ENCODE assay signal across 8 cellular contexts in the genomic region with DNA sequence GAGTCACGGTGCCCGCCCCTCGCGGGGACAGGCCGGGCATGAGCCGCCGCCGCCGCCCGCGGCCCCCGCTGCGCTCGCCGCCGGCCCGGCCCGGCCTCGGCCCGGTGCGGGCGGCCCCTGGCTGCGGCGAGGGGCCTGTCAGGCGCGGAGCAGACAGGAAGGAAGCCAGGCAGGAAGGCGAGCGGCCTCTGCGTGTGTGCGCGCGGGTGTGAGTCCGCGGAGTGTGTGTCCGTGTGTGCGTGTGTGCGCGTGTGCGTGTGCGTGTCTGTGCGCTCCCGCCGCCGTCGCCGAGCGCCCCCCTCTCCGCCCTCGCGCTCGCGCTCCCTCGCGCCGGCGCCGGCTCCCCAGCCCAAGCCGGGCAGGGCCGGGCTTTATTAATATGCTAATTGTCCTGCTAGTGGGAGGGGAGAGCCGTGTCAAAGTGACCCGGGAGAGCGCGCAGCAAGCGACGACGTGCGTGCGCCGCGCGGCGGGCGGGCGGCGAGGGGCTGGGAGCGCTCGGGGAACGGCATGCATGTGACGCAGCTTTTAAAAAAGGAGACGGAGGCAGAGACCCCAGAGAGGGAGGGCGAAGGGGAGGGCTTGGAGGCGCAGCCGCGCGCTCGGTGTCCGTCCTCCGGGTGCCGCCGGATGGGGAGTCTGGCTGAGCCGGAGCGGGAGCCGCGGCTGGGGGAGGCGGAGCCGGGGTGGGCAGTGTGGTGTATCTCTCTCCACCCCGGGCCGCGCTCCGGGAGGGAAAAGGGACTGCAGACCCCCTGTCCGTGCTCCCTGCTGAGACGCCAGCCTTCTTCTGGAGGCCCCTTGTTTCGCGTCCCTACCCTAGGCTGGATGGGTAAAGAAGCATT. TPM values are rescaled to one million over a fixed set of nuclear protein-coding genes. Genes with fewer than 3 reads are reported as not detected.
DNase-seq lines count a peak whose midpoint lies in the region; ATAC-seq and TF ChIP-seq lines count a peak whose summit lies in the region.

A gene with protein sequence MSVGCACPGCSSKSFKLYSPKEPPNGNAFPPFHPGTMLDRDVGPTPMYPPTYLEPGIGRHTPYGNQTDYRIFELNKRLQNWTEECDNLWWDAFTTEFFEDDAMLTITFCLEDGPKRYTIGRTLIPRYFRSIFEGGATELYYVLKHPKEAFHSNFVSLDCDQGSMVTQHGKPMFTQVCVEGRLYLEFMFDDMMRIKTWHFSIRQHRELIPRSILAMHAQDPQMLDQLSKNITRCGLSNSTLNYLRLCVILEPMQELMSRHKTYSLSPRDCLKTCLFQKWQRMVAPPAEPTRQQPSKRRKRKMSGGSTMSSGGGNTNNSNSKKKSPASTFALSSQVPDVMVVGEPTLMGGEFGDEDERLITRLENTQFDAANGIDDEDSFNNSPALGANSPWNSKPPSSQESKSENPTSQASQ (minus strand): TSS at position 227 of the 845 bp plus-strand sequence. CDS start 258 bp downstream, outside the sequence.

- H3K27me3 ChIP-seq in HUES64 (ENCODE audit: insufficient read depth, low read length): no peaks in the 10 kb centered on the region
- no peaks in the 10 kb centered on the region for H3K27me3 ChIP-seq in naive thymus-derived CD4-positive, alpha-beta T cell (ENCODE audit: control insufficient read depth in 2 of 2, insufficient read depth in 2 of 2, low read length in 2 of 2)
- H3K27me3 ChIP-seq in stomach: no peaks in the 10 kb centered on the region

- peak within 1 kb of the TSS; percentile 80 for H3K9ac ChIP-seq in HUES64 (ENCODE audit: low read depth, low read length)

- DNase-seq in Caki2 (ENCODE audit: low read depth) (peak; percentile 92), RWPE1 (ENCODE audit: low spot score) (peak; percentile 81), fibroblast of mammary gland (ENCODE audit: low read depth) (peak; percentile 56), stomach (peak; percentile 79)
- DNase-seq in activated effector memory CD4-positive, alpha-beta T cell treated with Interleukin-2 at 50 U/mL for 16 hours: peak; percentile 63
- DNase-seq in naive thymus-derived CD4-positive, alpha-beta T cell: peak; percentile 51 to 74 (median 67)

- ATAC-seq in GM21367 (IDR thresholded peaks at IDR 0.05; ENCODE audit: unreplicated experiment): peak; percentile 44
- ATAC-seq in naive thymus-derived CD4-positive, alpha-beta T cell: peak; percentile 70

- WGBS in HUES64: 1% methylated on average over 104 of the region's 104 CpGs
- 0 to 1% (median 1%) methylated on average over 50 to 104 of the region's 104 CpGs for WGBS in stomach, 5 donors

- CTCF ChIA-PET in RWPE1 (lab: Yijun Ruan, JAX): no interaction called here
- CTCF ChIA-PET in naive thymus-derived CD4-positive, alpha-beta T cell (lab: Charles Lee): interaction anchor here (2.8 kb wide), 1 partner anchor 12 kb away, joined by 12 read pairs; the partner anchor contains the start of gene PPRC1

- H3K27ac Mint-ChIP-seq in naive thymus-derived CD4-positive, alpha-beta T cell: peak within 1 kb of the TSS; percentile 80 to 98 (median 94)

- in situ Hi-C loops in Caki2 (cut with HindIII; ENCODE audit: low pct_unique_long_range_greater_than_20kb, low sequenced_read_pairs): no loop called here

- no peak for TF ChIP-seq EP300 in stomach (IDR thresholded peaks at IDR 0.05)

- TF ChIP-seq POLR2A in stomach (IDR thresholded peaks at IDR 0.05): peak in 2 of 4 donors; percentile 40 to 63

- peak within 1 kb of the TSS; percentile 88 to 98 (median 94) for H3K4me3 Mint-ChIP-seq in naive thymus-derived CD4-positive, alpha-beta T cell

- no peaks in the 10 kb centered on the region for H3K9me3 ChIP-seq in HUES64 (ENCODE audit: insufficient read depth, low read depth, low read length)
- no peaks in the 10 kb centered on the region for H3K9me3 ChIP-seq in naive thymus-derived CD4-positive, alpha-beta T cell (ENCODE audit: control insufficient read depth in 2 of 3, low read length in 3 of 3)
- no peaks in the 10 kb centered on the region for H3K9me3 ChIP-seq in stomach

- peaks cover 51% of the 10 kb centered on the region for H3K4me1 ChIP-seq in HUES64 (ENCODE audit: insufficient read depth, low read length)
- peaks cover 40 to 43% of the 10 kb centered on the region in 2 donors for H3K4me1 ChIP-seq in naive thymus-derived CD4-positive, alpha-beta T cell (ENCODE audit: control insufficient read depth in 2 of 2, insufficient read depth in 2 of 2, low read length in 2 of 2)
- H3K4me1 ChIP-seq in stomach: peaks cover 51 to 65% (median 57%) of the 10 kb centered on the region in 4 donors

- H3K27ac ChIP-seq in HUES64 (ENCODE audit: low read depth, low read length) (peak within 1 kb of the TSS; percentile 96), RWPE1 (peak within 1 kb of the TSS; percentile 94), stomach (peak within 1 kb of the TSS; percentile 93 to 99 (median 99))
- H3K27ac ChIP-seq in naive thymus-derived CD4-positive, alpha-beta T cell (ENCODE audit: low read depth, low read length): peak within 1 kb of the TSS; percentile 97

- POLR2A ChIA-PET in RWPE1 (lab: Yijun Ruan, JAX; ENCODE audit: low non-redundant PET): no interaction called here
- POLR2A ChIA-PET in naive thymus-derived CD4-positive, alpha-beta T cell (lab: Charles Lee): interaction anchor here (0.6 to 1.9 kb wide), 6 partner anchors 7 to 630 kb away, joined by 3 to 10 read pairs (median 3); partner anchors contain the start of gene PPRC1

- no peaks in the 10 kb centered on the region for H3K36me3 ChIP-seq in HUES64 (ENCODE audit: insufficient read depth, low read length)
- peaks cover 0 to 3% (median 0%) of the 10 kb centered on the region in 3 experiments for H3K36me3 ChIP-seq in naive thymus-derived CD4-positive, alpha-beta T cell (ENCODE audit: control insufficient read depth in 2 of 3, insufficient read depth in 3 of 3, low read length in 3 of 3)
- no peaks in the 10 kb centered on the region for H3K36me3 ChIP-seq in stomach

- TF ChIP-seq CTCF in RWPE1 (conservative IDR thresholded peaks at IDR 0.05; ENCODE audit: low read depth) (no peak), fibroblast of mammary gland (conservative IDR thresholded peaks at IDR 0.05; ENCODE audit: control insufficient read depth, insufficient read depth, low read depth, low read length) (no peak), stomach (IDR thresholded peaks at IDR 0.05) (peak in 1 of 7 experiments; percentile 9)

- H3K4me3 ChIP-seq in HUES64 (ENCODE audit: low read length): peak within 1 kb of the TSS; percentile 84
- H3K4me3 ChIP-seq in fibroblast of mammary gland (ENCODE audit: control insufficient read depth, low read depth, low read length): peak within 1 kb of the TSS; percentile 78
- peak within 1 kb of the TSS; percentile 90 for H3K4me3 ChIP-seq in naive thymus-derived CD4-positive, alpha-beta T cell (ENCODE audit: low read length)
- H3K4me3 ChIP-seq in stomach: peak within 1 kb of the TSS; percentile 59 to 85 (median 64)

- H3K36me3 Mint-ChIP-seq in naive thymus-derived CD4-positive, alpha-beta T cell: peaks cover 0 to 3% (median 0%) of the 10 kb centered on the region in 5 donors

- intact Hi-C loops in naive thymus-derived CD4-positive, alpha-beta T cell (cut with micrococcal nuclease): loop anchor here (1.0 kb wide), 3 partner anchors 12 to 302 kb away; partner anchors contain the start of genes NOLC1 (in 2 of the 2) and OGA (in 1 of the 2)
- intact Hi-C loops in stomach (cut with DNase I; ENCODE audit: low total_unique reads): no loop called here

- H3K9me3 Mint-ChIP-seq in naive thymus-derived CD4-positive, alpha-beta T cell: no peaks in the 10 kb centered on the region

- H3K4me1 Mint-ChIP-seq in naive thymus-derived CD4-positive, alpha-beta T cell: peaks cover 36 to 65% (median 57%) of the 10 kb centered on the region in 7 donors

- H3K27me3 Mint-ChIP-seq in naive thymus-derived CD4-positive, alpha-beta T cell: no peaks in the 10 kb centered on the region

RNA-seq across cellular contexts. Expression of the gene that starts here (rescaled TPM):
- 14.9 and 22.7 TPM in 2 replicates for total RNA-seq in Caki2 (2014; rRNA removed; shearing (Covaris generic); ENCODE audit: low replicate concordance)
- 63.6 TPM for polyA plus RNA-seq in HUES64 (2013, experiment 1 of 2)
- 69.2 TPM for polyA plus RNA-seq in HUES64 (2013, experiment 2 of 2)
- total RNA-seq in naive thymus-derived CD4-positive, alpha-beta T cell: 100 to 1,000 TPM; 101 to 152 (median 115) TPM
- polyA plus RNA-seq in naive thymus-derived CD4-positive, alpha-beta T cell: 10 to 100 TPM; 26.2 to 45.8 TPM
- 10 to 100 TPM; 24.2 to 43.7 (median 34.4) TPM for total RNA-seq in stomach
- polyA plus RNA-seq in stomach: 10 to 100 TPM; 20.4 to 28.3 (median 22.3) TPM

Comparison
In these comparisons a context has a peak if more than half of its experiments do, and no peak if none do; other contexts are left out.
1. Peak in every context shown above with its lines: DNase-seq, ATAC-seq, H3K4me3 ChIP-seq and H3K27ac ChIP-seq.